Comparison of ENCODE assay signal across 9 cellular contexts in the genomic region with DNA sequence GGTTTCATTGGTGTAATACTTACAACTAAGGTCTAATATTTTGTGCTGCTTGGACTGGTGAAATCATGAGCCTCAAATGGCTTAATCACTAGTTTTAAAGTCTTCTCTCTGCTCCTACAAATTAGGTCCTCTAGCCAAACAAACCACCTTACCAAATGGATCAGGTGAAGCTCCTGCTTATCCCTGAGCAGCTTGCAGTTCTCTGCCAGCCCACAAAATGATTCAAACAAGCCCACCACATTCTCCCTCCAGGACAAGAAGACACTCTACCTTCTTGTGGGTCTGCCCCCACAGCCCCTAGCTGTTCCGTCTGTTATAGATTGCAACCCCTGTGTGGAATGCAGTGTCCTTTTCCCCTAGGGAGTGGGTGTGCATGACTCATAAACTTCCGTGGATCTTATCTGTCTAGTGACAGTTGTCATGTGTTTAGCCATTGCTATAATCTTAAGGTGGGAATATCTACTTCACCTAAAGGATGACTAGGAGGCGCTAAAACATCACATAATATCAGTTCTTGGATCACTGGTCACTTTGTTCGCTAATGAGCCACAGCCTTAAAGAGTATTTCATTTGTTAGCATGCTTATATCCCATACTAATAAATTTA.
DNase-seq lines count a peak whose midpoint lies in the region; ATAC-seq and TF ChIP-seq lines count a peak whose summit lies in the region.
"Had no signal": no experiment of that assay in that cellular context is flagged by ENCODE, and none has a peak within 500 bp of the region (broad histone marks: within the 10 kb centered on the region; RNA-seq: fewer than 3 reads in every experiment).

No MANE protein-coding gene starts in this region.

- intact Hi-C loops in left ventricle myocardium inferior (cut with micrococcal nuclease) = no loop called here

- ATAC-seq in HG03442 (IDR thresholded peaks at IDR 0.05; ENCODE audit: unreplicated experiment) = no peak

- no peaks in the 10 kb centered on the region for H3K27me3 ChIP-seq in BE2C
- H3K27me3 ChIP-seq in left ventricle myocardium inferior (ENCODE audit: low read depth) = no peaks in the 10 kb centered on the region

- H3K36me3 ChIP-seq in BE2C = no peaks in the 10 kb centered on the region
- no peaks in the 10 kb centered on the region for H3K36me3 ChIP-seq in left ventricle myocardium inferior

- H3K4me3 ChIP-seq in BE2C (ENCODE audit: low read depth, low read length) (no peak overlapping the region), left ventricle myocardium inferior (no peak overlapping the region)

- no peak overlapping the region for H3K27ac ChIP-seq in left ventricle myocardium inferior (replicated peaks)

- DNase-seq in BE2C (peak; percentile 17), SHP77 treated with DMSO at 0.1 percent for 48 hours (lab: John Stamatoyannopoulos, UW) (peak; percentile 39), iPS DF 4.7 (ENCODE audit: extremely low read depth, low spot score) (peak; percentile 11), left ventricle myocardium inferior (no peak), 8988T (no peak)
- DNase-seq in activated CD8-positive, alpha-beta memory T cell treated with anti-CD3 and anti-CD28 coated beads, Interleukin-2, amount 50 U/mL, for 4 hours = no peak
- DNase-seq: CD4-positive, CD25-positive, alpha-beta regulatory T cell had no signal

- no peaks in the 10 kb centered on the region for H3K4me1 ChIP-seq in BE2C
- H3K4me1 ChIP-seq in left ventricle myocardium inferior = no peaks in the 10 kb centered on the region

- TF ChIP-seq CTCF in BE2C (IDR thresholded peaks at IDR 0.05; ENCODE audit: low read depth, low read length) (peak; percentile 28), LNCAP (IDR thresholded peaks at IDR 0.05) (peak; percentile 55), left ventricle myocardium inferior (IDR thresholded peaks at IDR 0.05; ENCODE audit: borderline replicate concordance) (no peak)

- no peaks in the 10 kb centered on the region for H3K9me3 ChIP-seq in BE2C
- no peaks in the 10 kb centered on the region for H3K9me3 ChIP-seq in left ventricle myocardium inferior (replicated peaks)

Comparison
In these comparisons a context has a peak if more than half of its experiments do, and no peak if none do; other contexts are left out.
1. DNase-seq: peak in BE2C (single experiment), SHP77 treated with DMSO at 0.1 percent for 48 hours (single experiment) and iPS DF 4.7 (single experiment); none in left ventricle myocardium inferior (single experiment), activated CD8-positive, alpha-beta memory T cell treated with anti-CD3 and anti-CD28 coated beads, Interleukin-2, amount 50 U/mL, for 4 hours (single experiment) and 8988T (single experiment).